In genomic region chr5:72427016-72427415, GRCh38 we compare ENCODE assay signal across 22 cellular contexts.
DNase-seq lines count a peak whose midpoint lies in the region; ATAC-seq and TF ChIP-seq lines count a peak whose summit lies in the region.
"Had no signal": no experiment of that assay in that cellular context is flagged by ENCODE, and none has a peak within 500 bp of the region (broad histone marks: within the 10 kb centered on the region; RNA-seq: fewer than 3 reads in every experiment).

No MANE protein-coding gene starts in this region.

- no peak overlapping the region for H3K4me3 Mint-ChIP-seq in activated CD4-positive, alpha-beta T cell treated with anti-CD3 and anti-CD28 coated beads, Interleukin-2, amount 10 ng/mL, durations not matched to agents 24 days and 14 days
- H3K4me3 Mint-ChIP-seq: CD4-positive, CD25-positive, alpha-beta regulatory T cell had no signal

- TF ChIP-seq POLR2A in esophagus muscularis mucosa (IDR thresholded peaks at IDR 0.05; ENCODE audit: low read depth) (no peak), uterus (IDR thresholded peaks at IDR 0.05) (no peak)

- H3K27ac ChIP-seq in esophagus muscularis mucosa (replicated peaks in 1 of 4) (peak overlapping the region; percentile 63 to 73 (median 64)), psoas muscle (peak overlapping the region; percentile 76), uterus (peak overlapping the region; percentile 27 to 55)
- H3K27ac ChIP-seq: BLaER1 had no signal

- TF ChIP-seq CTCF in esophagus muscularis mucosa (IDR thresholded peaks at IDR 0.05) (no peak), psoas muscle (IDR thresholded peaks at IDR 0.05) (no peak), uterus (IDR thresholded peaks at IDR 0.05) (no peak)

- H3K9me3 ChIP-seq in esophagus muscularis mucosa (no peaks in the 10 kb centered on the region), psoas muscle (no peaks in the 10 kb centered on the region), uterus (no peaks in the 10 kb centered on the region)
- H3K9me3 ChIP-seq: BLaER1 had no signal

- H3K27me3 Mint-ChIP-seq in activated CD4-positive, alpha-beta T cell treated with anti-CD3 and anti-CD28 coated beads, Interleukin-2, amount 10 ng/mL, durations not matched to agents 24 days and 14 days: peaks cover 13% of the 10 kb centered on the region

- H3K9me3 Mint-ChIP-seq in activated CD4-positive, alpha-beta T cell treated with anti-CD3 and anti-CD28 coated beads, Interleukin-2, amount 10 ng/mL, durations not matched to agents 24 days and 14 days: no peaks in the 10 kb centered on the region

- H3K36me3 Mint-ChIP-seq in activated CD4-positive, alpha-beta T cell treated with anti-CD3 and anti-CD28 coated beads, Interleukin-2, amount 10 ng/mL, durations not matched to agents 24 days and 14 days (ENCODE audit: low read depth): no peaks in the 10 kb centered on the region
- H3K36me3 Mint-ChIP-seq: CD4-positive, CD25-positive, alpha-beta regulatory T cell had no signal

- H3K36me3 ChIP-seq in esophagus muscularis mucosa (no peaks in the 10 kb centered on the region), psoas muscle (ENCODE audit: insufficient read depth in 1 of 2, low read depth in 1 of 2) (no peaks in the 10 kb centered on the region), uterus (no peaks in the 10 kb centered on the region)
- H3K36me3 ChIP-seq: BLaER1 had no signal

- H3K27me3 ChIP-seq in esophagus muscularis mucosa (no peaks in the 10 kb centered on the region), psoas muscle (ENCODE audit: insufficient read depth in 3 of 3, low read length in 2 of 3) (no peaks in the 10 kb centered on the region), uterus (no peaks in the 10 kb centered on the region)
- H3K27me3 ChIP-seq: BLaER1 had no signal

- 74% methylated on average over 2 of the region's 2 CpGs for WGBS in esophagus muscularis mucosa
- 22 to 31% (median 24%) methylated on average over 2 of the region's 2 CpGs for WGBS in psoas muscle, 3 donors

- H3K4me1 ChIP-seq in esophagus muscularis mucosa (peaks cover 17 to 29% (median 23%) of the 10 kb centered on the region in 4 donors), psoas muscle (peaks cover 24% of the 10 kb centered on the region), uterus (no peaks in the 10 kb centered on the region)
- H3K4me1 ChIP-seq: BLaER1 had no signal

- no peaks in the 10 kb centered on the region for H3K4me1 Mint-ChIP-seq in activated CD4-positive, alpha-beta T cell treated with anti-CD3 and anti-CD28 coated beads, Interleukin-2, amount 10 ng/mL, durations not matched to agents 24 days and 14 days
- H3K4me1 Mint-ChIP-seq: CD4-positive, CD25-positive, alpha-beta regulatory T cell had no signal

- in situ Hi-C loops in G401 (cut with HindIII; ENCODE audit: low sequenced_read_pairs): no loop called here

- DNase-seq in left ventricle myocardium superior (no peak), Right ventricle myocardium inferior (ENCODE audit: missing footprints) (no peak), esophagus muscularis mucosa (ENCODE audit: extremely low spot score) (no peak), psoas muscle (no peak), uterus (no peak), G401 (ENCODE audit: low spot score) (no peak)
- DNase-seq in activated CD4-positive, alpha-beta T cell treated with anti-CD3 and anti-CD28 coated beads, Interleukin-2, amount 10 ng/mL, durations not matched to agents 24 days and 14 days: no peak
- DNase-seq: CD4-positive, CD25-positive, alpha-beta regulatory T cell; DMS53; Karpas-422; MV-4-11; NCI-H1105; NCI-H146; NCI-H2029; NCI-H446; NCI-H524 treated with DMSO at 0.1 percent for 48 hours; NCI-H774; PC-3; Right ventricle myocardium superior had no signal

- ATAC-seq in left ventricle myocardium superior (peak; percentile 32), Right ventricle myocardium inferior (no peak), psoas muscle (no peak), HG03378 (IDR thresholded peaks at IDR 0.05; ENCODE audit: unreplicated experiment) (no peak)
- ATAC-seq: HepG2, PC-3 had no signal

- intact Hi-C loops in left ventricle myocardium superior (cut with micrococcal nuclease) (no loop called here), Right ventricle myocardium inferior (cut with DNase I) (no loop called here), esophagus muscularis mucosa (cut with DNase I) (no loop called here), psoas muscle (cut with DNase I) (loop anchor here (5.0 kb wide), 1 partner anchor 35 kb away; no protein-coding TSS in a partner anchor), uterus (cut with DNase I; ENCODE audit: low total_unique reads) (no loop called here)
- intact Hi-C loops in activated CD4-positive, alpha-beta T cell treated with anti-CD3 and anti-CD28 coated beads, Interleukin-2, amount 10 ng/mL, durations not matched to agents 24 days and 14 days (cut with micrococcal nuclease): no loop called here

- TF ChIP-seq EP300 in esophagus muscularis mucosa (IDR thresholded peaks at IDR 0.05): no peak

- H3K4me3 ChIP-seq in esophagus muscularis mucosa (no peak overlapping the region), psoas muscle (no peak overlapping the region), uterus (no peak overlapping the region)
- H3K4me3 ChIP-seq: BLaER1 had no signal

- H3K27ac Mint-ChIP-seq in activated CD4-positive, alpha-beta T cell treated with anti-CD3 and anti-CD28 coated beads, Interleukin-2, amount 10 ng/mL, durations not matched to agents 24 days and 14 days: no peak overlapping the region
- H3K27ac Mint-ChIP-seq: CD4-positive, CD25-positive, alpha-beta regulatory T cell had no signal

Comparison
In these comparisons a context has a peak if more than half of its experiments do, and no peak if none do; other contexts are left out.
1. intact Hi-C loops: an anchor here in psoas muscle (5.0 kb wide); none called in left ventricle myocardium superior, Right ventricle myocardium inferior, esophagus muscularis mucosa, uterus and activated CD4-positive, alpha-beta T cell treated with anti-CD3 and anti-CD28 coated beads, Interleukin-2, amount 10 ng/mL, durations not matched to agents 24 days and 14 days.